Comparison of ENCODE assay signal across 23 cellular contexts in genomic region chr19:7252364-7252763, GRCh38. TPM values are rescaled to one million over a fixed set of nuclear protein-coding genes. Genes with fewer than 3 reads are reported as not detected.
DNase-seq lines count a peak whose midpoint lies in the region; ATAC-seq, FAIRE-seq and TF ChIP-seq lines count a peak whose summit lies in the region.
"Had no signal": no experiment of that assay in that cellular context is flagged by ENCODE, and none has a peak within 500 bp of the region (broad histone marks: within the 10 kb centered on the region; RNA-seq: fewer than 3 reads in every experiment).

No MANE protein-coding gene starts in this region.

- DNase-seq in GM12891 (ENCODE audit: insufficient read length, low spot score) (no peak), body of pancreas (peak; percentile 49 to 82 (median 68)), progenitor cell of endocrine pancreas (ENCODE audit: low spot score, unreplicated experiment) (no peak), DMS 273 treated with DMSO at 0.1 percent for 48 hours (lab: John Stamatoyannopoulos, UW) (no peak), NCI-H1105 treated with DMSO at 0.1 percent for 48 hours (lab: John Stamatoyannopoulos, UW) (no peak)
- DNase-seq in activated CD4-positive, alpha-beta T cell treated with anti-CD3 and anti-CD28 coated beads for 4 hours = no peak
- DNase-seq: 8988T; ACHN; AML-193; BE2C; CD4-positive, CD25-positive, alpha-beta regulatory T cell; CD8-positive, alpha-beta T cell; DMS53; DND-41; HFFc6 had no signal

- 0 out of 2 replicates have a peak overlapping the region, but pooled peaks have one; percentile 9 for H3K4me2 ChIP-seq in BLaER1
- H3K4me2 ChIP-seq: A549, GM23338 had no signal

- H3K36me3 ChIP-seq in BLaER1 (peaks cover 87% of the 10 kb centered on the region), body of pancreas (replicated peaks in 1 of 2; ENCODE audit: insufficient read depth in 1 of 2, low read depth in 2 of 2) (no peaks in the 10 kb centered on the region)
- H3K36me3 ChIP-seq: BE2C, HAP-1 had no signal

- ATAC-seq in body of pancreas = no peak
- ATAC-seq: A549; CD8-positive, alpha-beta T cell; GM23338 had no signal

- no peak overlapping the region for H3K9ac ChIP-seq in BLaER1

- H3K4me1 Mint-ChIP-seq in progenitor cell of endocrine pancreas (ENCODE audit: low read depth) = peaks cover 24% of the 10 kb centered on the region
- H3K4me1 Mint-ChIP-seq: CD4-positive, CD25-positive, alpha-beta regulatory T cell had no signal

- TF ChIP-seq POLR2A in GM12891 (IDR thresholded peaks at IDR 0.05; ENCODE audit: low read depth, low read length) (no peak), body of pancreas (IDR thresholded peaks at IDR 0.05) (no peak)

- peak; percentile 66 for FAIRE-seq in GM12891 (lab: Jason Lieb, UNC)
- FAIRE-seq: A549, D721Med, G401.6, GM18507 had no signal

- H3K9me3 Mint-ChIP-seq in progenitor cell of endocrine pancreas (ENCODE audit: low read depth) = no peaks in the 10 kb centered on the region
- H3K9me3 Mint-ChIP-seq: CD4-positive, CD25-positive, alpha-beta regulatory T cell; CD8-positive, alpha-beta T cell had no signal

- peaks cover 4% of the 10 kb centered on the region for H3K36me3 Mint-ChIP-seq in progenitor cell of endocrine pancreas (ENCODE audit: insufficient read depth)
- H3K36me3 Mint-ChIP-seq: CD4-positive, CD25-positive, alpha-beta regulatory T cell; CD8-positive, alpha-beta T cell had no signal

- peak overlapping the region; percentile 88 for H3K27ac Mint-ChIP-seq in progenitor cell of endocrine pancreas
- H3K27ac Mint-ChIP-seq: CD4-positive, CD25-positive, alpha-beta regulatory T cell; CD8-positive, alpha-beta T cell; GM23338; HFFc6 had no signal

- TF ChIP-seq CTCF in body of pancreas (IDR thresholded peaks at IDR 0.05) = no peak
- TF ChIP-seq CTCF in progenitor cell of endocrine pancreas (IDR thresholded peaks at IDR 0.05; ENCODE audit: unreplicated experiment) = no peak

- intact Hi-C loops in body of pancreas (cut with DNase I) = no loop called here

- H3K27me3 Mint-ChIP-seq in progenitor cell of endocrine pancreas = no peaks in the 10 kb centered on the region

- peaks cover 93% of the 10 kb centered on the region for H4K20me1 ChIP-seq in BLaER1

- WGBS in body of pancreas, 2 donors = 15 to 50% methylated on average over 11 of the region's 11 CpGs

- H3K27me3 ChIP-seq in BLaER1 (no peaks in the 10 kb centered on the region), body of pancreas (no peaks in the 10 kb centered on the region)
- H3K27me3 ChIP-seq: BE2C had no signal

- no peak overlapping the region for H3K4me3 Mint-ChIP-seq in progenitor cell of endocrine pancreas (ENCODE audit: low read depth)
- H3K4me3 Mint-ChIP-seq: CD4-positive, CD25-positive, alpha-beta regulatory T cell; CD8-positive, alpha-beta T cell; GM23338; HFFc6 had no signal

- H3K27ac ChIP-seq in BLaER1 (no peak overlapping the region), body of pancreas (peak overlapping the region; percentile 39 to 85 (median 75))
- H3K27ac ChIP-seq: A549, C4-2B had no signal

- H3K9me3 ChIP-seq in BLaER1 = peaks cover 31% of the 10 kb centered on the region
- H3K9me3 ChIP-seq in body of pancreas = no peaks in the 10 kb centered on the region
- H3K9me3 ChIP-seq: A549, BE2C had no signal

- peaks cover 38% of the 10 kb centered on the region for H3K4me1 ChIP-seq in BLaER1
- peaks cover 89% of the 10 kb centered on the region for H3K4me1 ChIP-seq in body of pancreas
- H3K4me1 ChIP-seq: A549, BE2C, HAP-1 had no signal

- no peak overlapping the region for H3K4me3 ChIP-seq in BLaER1
- H3K4me3 ChIP-seq in body of pancreas = no peak overlapping the region
- H3K4me3 ChIP-seq: A549, GM23338, HAP-1 had no signal

TF ChIP-seq in GM12891, 5 proteins besides CTCF, POLR2A, EP300 and RAD21:
- no peak for TF ChIP-seq SPI1 (IDR thresholded peaks at IDR 0.05; ENCODE audit: low read depth, low read length)
- no peak for TF ChIP-seq TAF1 (IDR thresholded peaks at IDR 0.05; ENCODE audit: low read depth, low read length)
- no peak for TF ChIP-seq POU2F2 (IDR thresholded peaks at IDR 0.05; ENCODE audit: low read depth, low read length)
- no peak for TF ChIP-seq POLR2AphosphoS5 (IDR thresholded peaks at IDR 0.05; ENCODE audit: low read depth, low read length)
- TF ChIP-seq PAX5 (IDR thresholded peaks at IDR 0.05; ENCODE audit: insufficient read depth, low read length, severe bottlenecking) = no peak

RNA-seq across cellular contexts. Expression of gene INSR, which starts 41.9 kb away (rescaled TPM):
- polyA plus RNA-seq in GM12891 (2012; ENCODE audit: low read depth, missing spikeins) = 11.9 TPM
- total RNA-seq in body of pancreas = 100 to 1,000 TPM; 243 to 284 TPM
- total RNA-seq in progenitor cell of endocrine pancreas = 67.5 and 69.2 TPM in 2 replicates

Comparison
In these comparisons a context has a peak if more than half of its experiments do, and no peak if none do; other contexts are left out.
1. DNase-seq: peak in body of pancreas (4 of 4); none in GM12891 (single experiment), progenitor cell of endocrine pancreas (single experiment), DMS 273 treated with DMSO at 0.1 percent for 48 hours (single experiment), NCI-H1105 treated with DMSO at 0.1 percent for 48 hours (single experiment) and activated CD4-positive, alpha-beta T cell treated with anti-CD3 and anti-CD28 coated beads for 4 hours (0 of 2).